17 cellular contexts compared by ENCODE assay signal in the genomic region with DNA sequence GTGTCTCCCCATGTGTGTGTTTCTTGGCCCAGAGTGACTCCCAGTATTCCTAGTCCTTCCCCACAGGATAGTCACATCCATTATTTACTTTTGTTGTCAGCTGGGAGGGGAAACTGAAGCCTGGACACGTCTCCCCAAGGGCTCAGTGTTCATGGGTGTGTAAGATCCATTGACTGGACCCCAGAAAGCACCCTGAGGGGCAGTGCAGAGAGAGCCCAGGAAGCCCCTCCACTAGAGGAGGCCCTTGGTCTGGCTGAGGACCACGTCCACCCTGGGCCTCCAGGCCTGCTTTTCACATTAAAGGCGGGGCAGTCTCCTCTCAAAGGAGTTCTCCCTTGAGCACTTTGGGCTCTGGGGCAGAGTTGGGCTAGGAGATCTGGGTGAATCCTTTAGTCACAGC.
"Had no signal": no experiment of that assay in that cellular context is flagged by ENCODE, and none has a peak within 500 bp of the region (broad histone marks: within the 10 kb centered on the region; RNA-seq: fewer than 3 reads in every experiment).

No MANE protein-coding gene starts in this region.

- H3K27me3 ChIP-seq: foreskin keratinocyte, left lung had no signal

- H3K9me3 Mint-ChIP-seq: activated naive CD4-positive, alpha-beta T cell treated with anti-CD3 and anti-CD28 coated beads, Interleukin-2, amount 50 U/mL, for 24 hours; activated T-helper 2 cell treated with anti-CD3 and anti-CD28 coated beads, Interferon-gamma antibody, Interleukin-2, Interleukin-4, amounts not matched to agents 10 μg/mL and 5 μg/mL and 100 μg/mL, durations not matched to agents 14 hours and 24 hours and 36 hours; brain; natural killer cell treated with Interleukin-12 subunit alpha and Interleukin-12 subunit beta and Interleukin-15 and Interleukin-18, amount 100 ng/mL, for 72 hours; stimulated activated memory B cell treated with anti-CD40 and anti-IgM and Interleukin-4, amounts not matched to agents 10 μg/mL and 1 μg/mL and 100 μg/mL, for 72 hours; WTC11 had no signal

- H3K4me3 ChIP-seq: left lung had no signal

- DNase-seq: activated CD4-positive, alpha-beta T cell treated with anti-CD3 and anti-CD28 coated beads, Interleukin-2, amount 50 U/mL, for 1 hour; central memory CD4-positive, alpha-beta T cell; cortex of kidney; effector CD4-positive, alpha-beta T cell; foreskin keratinocyte; glutamatergic neuron; hypothalamus; kidney; stimulated activated CD4-positive, alpha-beta T cell treated with anti-CD3 and anti-CD28 coated beads, Interleukin-12 subunit alpha, Interleukin-12 subunit beta, amount 100 ng/mL, for 4 hours; stimulated activated CD4-positive, alpha-beta T cell treated with anti-CD3 and anti-CD28 coated beads, Interleukin-2, amount 100 ng/mL, for 24 hours had no signal

- H3K27me3 Mint-ChIP-seq: activated naive CD4-positive, alpha-beta T cell treated with anti-CD3 and anti-CD28 coated beads, Interleukin-2, amount 50 U/mL, for 24 hours; natural killer cell treated with Interleukin-12 subunit alpha and Interleukin-12 subunit beta and Interleukin-15 and Interleukin-18, amount 100 ng/mL, for 72 hours; stimulated activated memory B cell treated with anti-CD40 and anti-IgM and Interleukin-4, amounts not matched to agents 10 μg/mL and 1 μg/mL and 100 μg/mL, for 72 hours had no signal

- ATAC-seq: foreskin keratinocyte; left lung; natural killer cell treated with Interleukin-12 subunit alpha and Interleukin-12 subunit beta and Interleukin-15 and Interleukin-18, amount 100 ng/mL, for 72 hours; stimulated activated memory B cell treated with anti-CD40 and anti-IgM and Interleukin-4, amounts not matched to agents 10 μg/mL and 1 μg/mL and 100 μg/mL, for 72 hours; WTC11 had no signal

- H3K27ac Mint-ChIP-seq: activated naive CD4-positive, alpha-beta T cell treated with anti-CD3 and anti-CD28 coated beads, Interleukin-2, amount 50 U/mL, for 24 hours; activated T-helper 2 cell treated with anti-CD3 and anti-CD28 coated beads, Interferon-gamma antibody, Interleukin-2, Interleukin-4, amounts not matched to agents 10 μg/mL and 5 μg/mL and 100 μg/mL, durations not matched to agents 14 hours and 24 hours and 36 hours; brain; natural killer cell treated with Interleukin-12 subunit alpha and Interleukin-12 subunit beta and Interleukin-15 and Interleukin-18, amount 100 ng/mL, for 72 hours; WTC11 had no signal

- H3K9me3 ChIP-seq: left lung had no signal

- H3K4me3 Mint-ChIP-seq: activated naive CD4-positive, alpha-beta T cell treated with anti-CD3 and anti-CD28 coated beads, Interleukin-2, amount 50 U/mL, for 24 hours; natural killer cell treated with Interleukin-12 subunit alpha and Interleukin-12 subunit beta and Interleukin-15 and Interleukin-18, amount 100 ng/mL, for 72 hours; stimulated activated memory B cell treated with anti-CD40 and anti-IgM and Interleukin-4, amounts not matched to agents 10 μg/mL and 1 μg/mL and 100 μg/mL, for 72 hours had no signal

- H3K36me3 Mint-ChIP-seq: natural killer cell treated with Interleukin-12 subunit alpha and Interleukin-12 subunit beta and Interleukin-15 and Interleukin-18, amount 100 ng/mL, for 72 hours had no signal

- H3K27ac ChIP-seq: foreskin keratinocyte, left lung had no signal
